In genomic region chr12:76329606-76330005, GRCh38 we compare ENCODE assay signal across 16 cellular contexts.
"Had no signal": no experiment of that assay in that cellular context is flagged by ENCODE, and none has a peak within 500 bp of the region (broad histone marks: within the 10 kb centered on the region; RNA-seq: fewer than 3 reads in every experiment).

No MANE protein-coding gene starts in this region.

- ATAC-seq: activated CD4-positive, CD25-positive, alpha-beta regulatory T cell treated with anti-CD3 and anti-CD28 coated beads, Interleukin-2, amount 50 U/mL, for 24 hours; activated T-helper 17 cell treated with anti-CD3 and anti-CD28 coated beads, Interleukin-2, amount 50 U/mL, for 72 hours; stimulated activated naive B cell treated with anti-CD40 and anti-IgM and Interleukin-4, amounts not matched to agents 10 μg/mL and 1 μg/mL and 100 μg/mL, for 72 hours; T-cell had no signal

- H3K9me3 ChIP-seq: ascending aorta, vagina had no signal

- H3K36me3 ChIP-seq: ascending aorta, esophagus squamous epithelium, neural progenitor cell, tibial artery, vagina had no signal

- H3K36me3 Mint-ChIP-seq: naive B cell; stimulated activated naive B cell treated with anti-CD40 and anti-IgM and Interleukin-4, amounts not matched to agents 10 μg/mL and 1 μg/mL and 100 μg/mL, for 72 hours; T-cell had no signal

- H3K4me1 Mint-ChIP-seq: activated T-helper 17 cell treated with anti-CD3 and anti-CD28 coated beads, Interleukin-2, amount 50 U/mL, for 72 hours; naive B cell; stimulated activated naive B cell treated with anti-CD40 and anti-IgM and Interleukin-4, amounts not matched to agents 10 μg/mL and 1 μg/mL and 100 μg/mL, for 72 hours; T-cell had no signal

- H3K4me3 ChIP-seq: ascending aorta, esophagus squamous epithelium, neural progenitor cell, tibial artery, vagina had no signal

- H3K4me1 ChIP-seq: ascending aorta, esophagus squamous epithelium, neural progenitor cell, parathyroid adenoma, tibial artery, vagina had no signal

- H3K9me3 Mint-ChIP-seq: activated T-helper 17 cell treated with anti-CD3 and anti-CD28 coated beads, Interleukin-2, amount 50 U/mL, for 72 hours; T-cell had no signal

- H3K27ac Mint-ChIP-seq: activated T-helper 17 cell treated with anti-CD3 and anti-CD28 coated beads, Interleukin-2, amount 50 U/mL, for 72 hours; naive B cell; neural progenitor cell; stimulated activated naive B cell treated with anti-CD40 and anti-IgM and Interleukin-4, amounts not matched to agents 10 μg/mL and 1 μg/mL and 100 μg/mL, for 72 hours; T-cell had no signal

- H3K9ac ChIP-seq: neural progenitor cell, parathyroid adenoma had no signal

- H3K27ac ChIP-seq: ascending aorta, esophagus squamous epithelium, neural progenitor cell, parathyroid adenoma, tibial artery, vagina had no signal

- H3K4me3 Mint-ChIP-seq: activated T-helper 17 cell treated with anti-CD3 and anti-CD28 coated beads, Interleukin-2, amount 50 U/mL, for 72 hours; naive B cell; neural progenitor cell; stimulated activated naive B cell treated with anti-CD40 and anti-IgM and Interleukin-4, amounts not matched to agents 10 μg/mL and 1 μg/mL and 100 μg/mL, for 72 hours; T-cell had no signal

- DNase-seq: activated CD4-positive, alpha-beta T cell treated with anti-CD3 and anti-CD28 coated beads, Interleukin-2, amount 50 U/mL, for 4 hours; activated naive CD4-positive, alpha-beta T cell treated with Interleukin-2 at 50 U/mL for 16 hours; esophagus squamous epithelium; glutamatergic neuron; midbrain; naive B cell; stimulated activated CD4-positive, alpha-beta T cell treated with anti-CD3 and anti-CD28 coated beads, Interleukin-4, amount 100 ng/mL, for 1 hour; stimulated activated naive B cell treated with anti-CD40 and anti-IgM and Interleukin-4, amounts not matched to agents 10 μg/mL and 1 μg/mL and 100 μg/mL, for 72 hours; T-cell; tibial artery had no signal

- H3K4me2 ChIP-seq: neural progenitor cell had no signal

- H3K27me3 ChIP-seq: ascending aorta, esophagus squamous epithelium, neural progenitor cell, vagina had no signal
